20 cellular contexts compared by ENCODE assay signal in genomic region chr4:32485976-32486375, GRCh38.
DNase-seq lines count a peak whose midpoint lies in the region; TF ChIP-seq lines count a peak whose summit lies in the region.
"Had no signal": no experiment of that assay in that cellular context is flagged by ENCODE, and none has a peak within 500 bp of the region (broad histone marks: within the 10 kb centered on the region; RNA-seq: fewer than 3 reads in every experiment).

No MANE protein-coding gene starts in this region.

- TF ChIP-seq CTCF in SU-DHL-6 (IDR thresholded peaks at IDR 0.05; ENCODE audit: insufficient read depth, low read length, poor library complexity, severe bottlenecking) (no peak), SK-N-SH (IDR thresholded peaks at IDR 0.05) (no peak)

- DNase-seq in foreskin melanocyte: peak; percentile 61
- DNase-seq in renal cortical epithelial cell (ENCODE audit: low read depth): peak; percentile 13
- DNase-seq in SK-N-SH: no peak
- no peak for DNase-seq in activated effector memory CD4-positive, alpha-beta T cell treated with anti-CD3 and anti-CD28 coated beads, Interleukin-2, amount 50 U/mL, for 16 hours
- no peak for DNase-seq in H4 (ENCODE audit: low spot score)
- DNase-seq: activated CD4-positive, alpha-beta T cell treated with anti-CD3 and anti-CD28 coated beads, Interleukin-2, amount 50 U/mL, for 48 hours; activated CD8-positive, alpha-beta memory T cell treated with anti-CD3 and anti-CD28 coated beads, Interleukin-2, amount 50 U/mL, for 4 hours; activated naive CD8-positive, alpha-beta T cell treated with anti-CD3 and anti-CD28 coated beads, Interleukin-2, amount 10 ng/mL, durations not matched to agents 7 days and 5 days; endodermal cell; gastrocnemius medialis; KBM-7; NCI-H2171; NCI-H526 treated with DMSO at 0.1 percent for 48 hours; pancreas; stimulated activated naive CD4-positive, alpha-beta T cell treated with Interleukin-2 at 50 U/mL for 16 hours had no signal

- no peaks in the 10 kb centered on the region for H3F3A ChIP-seq in SU-DHL-6 (ENCODE audit: insufficient read depth)
- no peaks in the 10 kb centered on the region for H3F3A ChIP-seq in SK-N-SH (replicated peaks; ENCODE audit: insufficient read depth)

- CTCF ChIA-PET in SK-N-SH (lab: Yijun Ruan, JAX): interaction anchor here (0.7 kb wide), 1 partner anchor 23 kb away, joined by 3 read pairs; no protein-coding TSS in a partner anchor

- H3K36me3 ChIP-seq in SU-DHL-6 (ENCODE audit: low read length): no peaks in the 10 kb centered on the region
- no peaks in the 10 kb centered on the region for H3K36me3 ChIP-seq in SK-N-SH (replicated peaks in 1 of 2; ENCODE audit: control insufficient read depth in 1 of 2, insufficient read depth in 2 of 2, low read length in 1 of 2)
- H3K36me3 ChIP-seq: esophagus muscularis mucosa, gastrocnemius medialis, pancreas, vagina had no signal

- H3K27me3 ChIP-seq in SU-DHL-6 (ENCODE audit: low read length) (no peaks in the 10 kb centered on the region), SK-N-SH (ENCODE audit: insufficient read depth) (no peaks in the 10 kb centered on the region)
- H3K27me3 ChIP-seq: esophagus muscularis mucosa, gastrocnemius medialis, vagina had no signal

- H3K9me3 ChIP-seq in SU-DHL-6 (ENCODE audit: insufficient read depth, low read length) (0 out of 2 replicates have a peak, but pooled peaks cover 4% of the 10 kb centered on the region), SK-N-SH (no peaks in the 10 kb centered on the region)
- H3K9me3 ChIP-seq: esophagus muscularis mucosa, gastrocnemius medialis, pancreas, vagina had no signal

- H3K79me2 ChIP-seq in SU-DHL-6 (ENCODE audit: insufficient read depth, low read length) (no peaks in the 10 kb centered on the region), SK-N-SH (ENCODE audit: insufficient read depth) (no peaks in the 10 kb centered on the region)

- H4K20me1 ChIP-seq in SU-DHL-6 (ENCODE audit: low read depth, low read length): no peaks in the 10 kb centered on the region
- no peaks in the 10 kb centered on the region for H4K20me1 ChIP-seq in SK-N-SH (ENCODE audit: insufficient read depth)

- H3K4me3 ChIP-seq in SU-DHL-6 (ENCODE audit: insufficient read depth, low read length, poor library complexity, severe bottlenecking) (no peak overlapping the region), SK-N-SH (ENCODE audit: low read depth in 2 of 2, low read length in 1 of 2) (no peak overlapping the region)
- H3K4me3 ChIP-seq: coronary artery, esophagus muscularis mucosa, gastrocnemius medialis, pancreas, vagina had no signal

- no peak overlapping the region for H3K27ac ChIP-seq in SU-DHL-6 (ENCODE audit: low read depth, low read length)
- H3K27ac ChIP-seq in SK-N-SH (ENCODE audit: low read depth in 2 of 2, low read length in 1 of 2): no peak overlapping the region
- H3K27ac ChIP-seq: coronary artery, esophagus muscularis mucosa, gastrocnemius medialis, pancreas, vagina had no signal

- POLR2A ChIA-PET in SK-N-SH (lab: Yijun Ruan, JAX): no interaction called here

- no peak for TF ChIP-seq RAD21 in Ishikawa (IDR thresholded peaks at IDR 0.05; ENCODE audit: low read depth)
- TF ChIP-seq RAD21 in SK-N-SH (IDR thresholded peaks at IDR 0.05; ENCODE audit: low read length): no peak

- no peak overlapping the region for H3K9ac ChIP-seq in SU-DHL-6 (ENCODE audit: low read length)
- no peak overlapping the region for H3K9ac ChIP-seq in SK-N-SH

- TF ChIP-seq EP300 in Ishikawa (IDR thresholded peaks at IDR 0.05; ENCODE audit: borderline replicate concordance) (no peak), SK-N-SH (IDR thresholded peaks at IDR 0.05; ENCODE audit: borderline replicate concordance in 1 of 2, low read depth in 1 of 2, low read length in 1 of 2) (no peak)

- H2AFZ ChIP-seq in SU-DHL-6 (ENCODE audit: low read depth, low read length, severe bottlenecking) (peak overlapping the region; percentile 65), SK-N-SH (ENCODE audit: low read depth) (no peak overlapping the region)

- H3K4me2 ChIP-seq in SU-DHL-6 (ENCODE audit: low read depth, low read length, poor library complexity, severe bottlenecking) (peak overlapping the region; percentile 33), SK-N-SH (no peak overlapping the region)

- H3K9me2 ChIP-seq in SU-DHL-6 (replicated peaks; ENCODE audit: insufficient read depth, low read length): no peaks in the 10 kb centered on the region
- H3K9me2 ChIP-seq in SK-N-SH: no peaks in the 10 kb centered on the region

- WGBS in SK-N-SH (ENCODE audit: low lambda C conversion rate): 23% methylated on average over 2 of the region's 2 CpGs

- no peaks in the 10 kb centered on the region; a peak in 1 of 4 replicates for H3K4me1 ChIP-seq in SK-N-SH (ENCODE audit: control insufficient read depth in 1 of 2, insufficient read depth in 2 of 2, low read depth in 1 of 2, low read length in 1 of 2)
- H3K4me1 ChIP-seq: esophagus muscularis mucosa, gastrocnemius medialis, pancreas, vagina had no signal

TF ChIP-seq in Ishikawa, 13 proteins besides CTCF, POLR2A, EP300 and RAD21:
- TF ChIP-seq YY1 (IDR thresholded peaks at IDR 0.05; ENCODE audit: low read depth): no peak
- no peak for TF ChIP-seq TEAD4 (IDR thresholded peaks at IDR 0.05)
- no peak for TF ChIP-seq TCF12 (IDR thresholded peaks at IDR 0.05; ENCODE audit: low read depth)
- TF ChIP-seq EGR1 (IDR thresholded peaks at IDR 0.05): no peak
- no peak for TF ChIP-seq CEBPB (IDR thresholded peaks at IDR 0.05)
- peak; percentile 47; the same call in 1 of the 2 replicates for TF ChIP-seq NFIC (IDR thresholded peaks at IDR 0.05)
- TF ChIP-seq FOXM1 (IDR thresholded peaks at IDR 0.05; ENCODE audit: borderline replicate concordance, low read depth): no peak
- no peak for TF ChIP-seq ZBTB7A (IDR thresholded peaks at IDR 0.05; ENCODE audit: low read depth)

TF ChIP-seq in SK-N-SH, 30 proteins besides CTCF, POLR2A, EP300 and RAD21 (continues in another document):
- no peak for TF ChIP-seq MAX (IDR thresholded peaks at IDR 0.05; ENCODE audit: low read depth)
- TF ChIP-seq YY1 (IDR thresholded peaks at IDR 0.05; ENCODE audit: low read depth): no peak
- TF ChIP-seq RCOR1 (IDR thresholded peaks at IDR 0.05; ENCODE audit: low read length): no peak
- TF ChIP-seq TAF1 (IDR thresholded peaks at IDR 0.05; ENCODE audit: borderline replicate concordance, low read depth, low read length): no peak
- no peak for TF ChIP-seq JUND (IDR thresholded peaks at IDR 0.05)
- TF ChIP-seq TCF12 (IDR thresholded peaks at IDR 0.05): no peak
- no peak for TF ChIP-seq FOSL2 (IDR thresholded peaks at IDR 0.05; ENCODE audit: borderline replicate concordance, low read depth)
- TF ChIP-seq GABPA (IDR thresholded peaks at IDR 0.05; ENCODE audit: low read depth): no peak
- no peak for TF ChIP-seq NFIC (IDR thresholded peaks at IDR 0.05; ENCODE audit: borderline replicate concordance)
- TF ChIP-seq REST (IDR thresholded peaks at IDR 0.05; ENCODE audit: low read depth, low read length): no peak
- no peak for TF ChIP-seq ELF1 (IDR thresholded peaks at IDR 0.05)
- TF ChIP-seq ZBTB33 (IDR thresholded peaks at IDR 0.05; ENCODE audit: borderline replicate concordance, low read depth): no peak
- no peak for TF ChIP-seq FOXM1 (IDR thresholded peaks at IDR 0.05; ENCODE audit: low read depth)
- no peak for TF ChIP-seq POLR2AphosphoS5 (IDR thresholded peaks at IDR 0.05; ENCODE audit: low read depth, low read length)

Comparison
In these comparisons a context has a peak if more than half of its experiments do, and no peak if none do; other contexts are left out.
1. DNase-seq: peak in foreskin melanocyte (single experiment) and renal cortical epithelial cell (single experiment); none in SK-N-SH (single experiment), activated effector memory CD4-positive, alpha-beta T cell treated with anti-CD3 and anti-CD28 coated beads, Interleukin-2, amount 50 U/mL, for 16 hours (single experiment) and H4 (single experiment).